7 cellular contexts compared by ENCODE assay signal in the genomic region with DNA sequence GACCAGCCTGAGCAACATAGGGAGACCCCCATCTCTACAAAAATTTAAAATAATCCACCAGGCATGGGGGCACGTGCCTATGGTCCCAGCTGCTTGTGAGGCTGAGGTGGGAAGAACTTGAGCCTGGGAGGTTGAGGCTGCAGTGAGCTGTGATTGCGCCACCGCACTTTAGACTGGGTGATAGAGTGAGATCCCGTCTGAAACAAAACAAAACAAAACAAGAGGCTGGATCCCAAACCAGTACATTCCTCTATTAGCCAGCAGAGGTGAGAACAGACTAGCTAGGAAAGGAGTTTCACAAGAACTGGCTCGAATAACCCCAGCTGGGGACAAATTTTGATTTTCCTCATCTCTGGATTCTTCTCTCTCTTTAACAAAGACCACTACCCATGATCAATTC.
"Had no signal": no experiment of that assay in that cellular context is flagged by ENCODE, and none has a peak within 500 bp of the region (broad histone marks: within the 10 kb centered on the region; RNA-seq: fewer than 3 reads in every experiment).

No MANE protein-coding gene starts in this region.

- H3K9me3 Mint-ChIP-seq: H9 had no signal

- H3K27ac Mint-ChIP-seq: H9 had no signal

- H3K27me3 Mint-ChIP-seq: IgD-negative memory B cell had no signal

- DNase-seq: GOT3, H9, HCEC 1CT, KBM-7 had no signal

- H3K4me3 Mint-ChIP-seq: H9, IgD-negative memory B cell had no signal

- H3K4me1 Mint-ChIP-seq: H9 had no signal

- FAIRE-seq: H54, HTR-8/SVneo had no signal

- H3K36me3 Mint-ChIP-seq: IgD-negative memory B cell had no signal
